In genomic region chr11:22165799-22166548, GRCh38 we compare ENCODE assay signal across 28 cellular contexts. TPM values are rescaled to one million over a fixed set of nuclear protein-coding genes. Genes with fewer than 3 reads are reported as not detected.
"Had no signal": no experiment of that assay in that cellular context is flagged by ENCODE, and none has a peak within 500 bp of the region (broad histone marks: within the 10 kb centered on the region; RNA-seq: fewer than 3 reads in every experiment).

No MANE protein-coding gene starts in this region.

- H3K4me1 ChIP-seq: neural progenitor cell, parathyroid adenoma, psoas muscle, suprapubic skin, testis, tibial artery, upper lobe of right lung, uterus had no signal

- H3K79me2 ChIP-seq: parathyroid adenoma had no signal

- H3K9me3 ChIP-seq: ovary, psoas muscle, spleen, suprapubic skin, testis, tibial artery, transverse colon, upper lobe of right lung, uterus had no signal

- H3K4me3 ChIP-seq: neural progenitor cell, ovary, psoas muscle, skin epidermis, smooth muscle cell, spleen, suprapubic skin, testis, tibial artery, transverse colon, upper lobe of right lung, uterus had no signal

- H3K27ac ChIP-seq: neural progenitor cell, ovary, parathyroid adenoma, psoas muscle, skin epidermis, spleen, suprapubic skin, testis, tibial artery, transverse colon, upper lobe of right lung, uterus had no signal

- ATAC-seq: natural killer cell; psoas muscle; right cardiac atrium; sciatic nerve; stimulated activated memory B cell treated with anti-CD40 and anti-IgM and Interleukin-4, amounts not matched to agents 10 μg/mL and 1 μg/mL and 100 μg/mL, for 72 hours; stimulated activated naive CD8-positive, alpha-beta T cell treated with anti-CD3 and anti-CD28 coated beads, Interleukin-15, amount 100 ng/mL, for 72 hours; stimulated activated naive CD8-positive, alpha-beta T cell treated with anti-CD3 and anti-CD28 coated beads, Interleukin-15, Interleukin-2, amounts not matched to agents 100 U/mL and 50 U/mL, for 24 hours; upper lobe of right lung had no signal

- H3K36me3 ChIP-seq: neural progenitor cell, ovary, spleen, suprapubic skin, tibial artery, transverse colon, upper lobe of right lung, uterus had no signal

- H3K27me3 ChIP-seq: neural progenitor cell, ovary, spleen, suprapubic skin, testis, transverse colon, uterus had no signal

- H3K4me2 ChIP-seq: neural progenitor cell, smooth muscle cell had no signal

- DNase-seq: natural killer cell; occipital lobe; ovary; posterior cingulate gyrus; psoas muscle; right cardiac atrium; spleen; stimulated activated CD4-positive, alpha-beta T cell treated with anti-CD3 and anti-CD28 coated beads, Interleukin-12 subunit alpha, Interleukin-12 subunit beta, amount 100 ng/mL, for 4 hours; stimulated activated CD4-positive, alpha-beta T cell treated with anti-CD3 and anti-CD28 coated beads, Interleukin-1b, Interleukin-23, amount 100 ng/mL, for 48 hours; stimulated activated CD4-positive, alpha-beta T cell treated with anti-CD3 and anti-CD28 coated beads, Interleukin-4, amount 100 ng/mL, for 1 hour; stimulated activated CD4-positive, alpha-beta T cell treated with anti-CD3 and anti-CD28 coated beads, Interleukin-4, amount 100 ng/mL, for 4 hours; stimulated activated CD8-positive, alpha-beta memory T cell treated with anti-CD3 and anti-CD28 coated beads, Interleukin-4, amount 100 ng/mL, for 48 hours; stimulated activated naive CD4-positive, alpha-beta T cell; stimulated activated naive CD8-positive, alpha-beta T cell treated with anti-CD3 and anti-CD28 coated beads, Interleukin-15, amount 100 ng/mL, for 72 hours; stimulated activated naive CD8-positive, alpha-beta T cell treated with anti-CD3 and anti-CD28 coated beads, Interleukin-15, Interleukin-2, amounts not matched to agents 100 U/mL and 50 U/mL, for 24 hours; substantia nigra; testis; tibial artery; transverse colon; upper lobe of right lung; uterus had no signal

- H3K9ac ChIP-seq: neural progenitor cell, parathyroid adenoma had no signal

- H2AFZ ChIP-seq: neural progenitor cell, parathyroid adenoma had no signal

RNA-seq across cellular contexts. Expression of gene ANO5, which starts 26.9 kb away (rescaled TPM):
- polyA plus RNA-seq: smooth muscle cell had no signal
